1 cellular context compared by ENCODE assay signal in genomic region chr18:23682472-23682871, GRCh38.
TF ChIP-seq lines count a peak whose summit lies in the region.

No MANE protein-coding gene starts in this region.

TF ChIP-seq in HepG2, 621 proteins besides CTCF, POLR2A, EP300 and RAD21 (continued from another document):
- no peak for TF ChIP-seq RFX3 (CRISPR knock-in tag; IDR thresholded peaks at IDR 0.05)
- TF ChIP-seq ZNF30 (CRISPR knock-in tag; IDR thresholded peaks at IDR 0.05), result no peak
- TF ChIP-seq ZNF652 (CRISPR knock-in tag; IDR thresholded peaks at IDR 0.05; ENCODE audit: borderline replicate concordance, low read depth), result no peak
- no peak for TF ChIP-seq DBP (CRISPR knock-in tag; IDR thresholded peaks at IDR 0.05; ENCODE audit: not compliant biosample characterization)
- TF ChIP-seq ZFP1 (CRISPR knock-in tag; IDR thresholded peaks at IDR 0.05), result no peak
- TF ChIP-seq TAF15 (IDR thresholded peaks at IDR 0.05; ENCODE audit: low read depth, low read length, poor library complexity, severe bottlenecking), result no peak
- no peak for TF ChIP-seq KDM6A (CRISPR knock-in tag; IDR thresholded peaks at IDR 0.05; ENCODE audit: low read depth)
- TF ChIP-seq ELF3 (CRISPR knock-in tag; IDR thresholded peaks at IDR 0.05), result no peak
TF ChIP-seq in HepG2: peak in this region for 0.
